Comparison of ENCODE assay signal across 22 cellular contexts in genomic region chr6:133359256-133359655, GRCh38.
A peak's percentile ranks its signal among the peaks of the same experiment; 100 is the strongest.
DNase-seq lines count a peak whose midpoint lies in the region; ATAC-seq, FAIRE-seq and TF ChIP-seq lines count a peak whose summit lies in the region.
"Had no signal": no experiment of that assay in that cellular context is flagged by ENCODE, and none has a peak within 500 bp of the region (broad histone marks: within the 10 kb centered on the region; RNA-seq: fewer than 3 reads in every experiment).

No MANE protein-coding gene starts in this region.

- H3K4me1 ChIP-seq in right atrium auricular region = no peaks in the 10 kb centered on the region
- peaks cover 2% of the 10 kb centered on the region for H3K4me1 ChIP-seq in right cardiac atrium (ENCODE audit: control insufficient read depth, insufficient read depth, low read length)
- H3K4me1 ChIP-seq in astrocyte (ENCODE audit: insufficient read depth, low read length) = no peaks in the 10 kb centered on the region
- peaks cover 11 to 24% (median 20%) of the 10 kb centered on the region in 3 donors for H3K4me1 ChIP-seq in skeletal muscle tissue (ENCODE audit: control insufficient read depth in 3 of 3, insufficient read depth in 3 of 3, low read length in 3 of 3)

- no peaks in the 10 kb centered on the region for H3K79me2 ChIP-seq in astrocyte (ENCODE audit: insufficient read depth, low read length)

- no peaks in the 10 kb centered on the region for H4K20me1 ChIP-seq in astrocyte (ENCODE audit: insufficient read depth, low read length)
- H4K20me1 ChIP-seq: BLaER1 treated with 17β-estradiol and CSF1 and Interleukin-3, amounts not matched to agents 10 nM and 100 nM had no signal

- no peaks in the 10 kb centered on the region for H3K27me3 ChIP-seq in right atrium auricular region
- H3K27me3 ChIP-seq in right cardiac atrium (ENCODE audit: control insufficient read depth, insufficient read depth) = no peaks in the 10 kb centered on the region
- H3K27me3 ChIP-seq in astrocyte (ENCODE audit: insufficient read depth, low read length) = no peaks in the 10 kb centered on the region
- no peaks in the 10 kb centered on the region for H3K27me3 ChIP-seq in skeletal muscle tissue (ENCODE audit: control insufficient read depth in 3 of 3, insufficient read depth in 3 of 3, low read length in 3 of 3)
- H3K27me3 ChIP-seq: BLaER1 treated with 17β-estradiol and CSF1 and Interleukin-3, amounts not matched to agents 10 nM and 100 nM had no signal

- no peak for ATAC-seq in right cardiac atrium
- ATAC-seq in GM21717 (IDR thresholded peaks at IDR 0.05; ENCODE audit: unreplicated experiment) = no peak
- no peak for ATAC-seq in activated naive CD8-positive, alpha-beta T cell treated with anti-CD3 and anti-CD28 coated beads, Interleukin-2, amount 50 U/mL, for 24 hours
- ATAC-seq: GM12878, HepG2, SK-N-SH treated with all-trans-retinoic acid at 6 μM for 48 hours had no signal

- H2AFZ ChIP-seq in astrocyte (ENCODE audit: low read depth, low read length) = no peak overlapping the region

- intact Hi-C loops in right cardiac atrium (cut with DNase I) = no loop called here

- H3K9me3 ChIP-seq in right atrium auricular region (no peaks in the 10 kb centered on the region), right cardiac atrium (ENCODE audit: control insufficient read depth, low read length) (no peaks in the 10 kb centered on the region), astrocyte (ENCODE audit: insufficient read depth, low read depth, low read length) (no peaks in the 10 kb centered on the region), skeletal muscle tissue (ENCODE audit: control insufficient read depth in 3 of 3, low read length in 3 of 3) (no peaks in the 10 kb centered on the region)

- DNase-seq in right atrium auricular region (ENCODE audit: low spot score) (no peak), right cardiac atrium (no peak), astrocyte (ENCODE audit: low read depth) (peak; percentile 25), mesothelial cell of epicardium (ENCODE audit: low spot score in 2 of 2, unreplicated experiment in 2 of 2) (no peak), UCSD-AML1 (lab: John Stamatoyannopoulos, UW; ENCODE audit: unreplicated experiment) (no peak)
- no peak for DNase-seq in activated naive CD8-positive, alpha-beta T cell treated with anti-CD3 and anti-CD28 coated beads, Interleukin-2, amount 50 U/mL, for 24 hours
- DNase-seq: CD8-positive, alpha-beta memory T cell; EL; GOT3; KG1; MV-4-11; NCI-H187 treated with DMSO at 0.1 percent for 48 hours; NCI-H446 treated with DMSO at 0.1 percent for 48 hours; NCI-H69; SIG-M5 had no signal

- H3K4me2 ChIP-seq in astrocyte (ENCODE audit: low read length) = no peak overlapping the region
- H3K4me2 ChIP-seq: BLaER1 treated with 17β-estradiol and CSF1 and Interleukin-3, amounts not matched to agents 10 nM and 100 nM had no signal

- H3K4me3 Mint-ChIP-seq in astrocyte (ENCODE audit: unreplicated experiment) = no peak overlapping the region
- no peak overlapping the region for H3K4me3 Mint-ChIP-seq in mesothelial cell of epicardium
- H3K4me3 Mint-ChIP-seq in activated naive CD8-positive, alpha-beta T cell treated with anti-CD3 and anti-CD28 coated beads, Interleukin-2, amount 50 U/mL, for 24 hours = no peak overlapping the region
- H3K4me3 Mint-ChIP-seq: CD8-positive, alpha-beta memory T cell had no signal

- H3K27ac Mint-ChIP-seq in astrocyte (ENCODE audit: unreplicated experiment) = no peak overlapping the region
- peak overlapping the region; percentile 87 for H3K27ac Mint-ChIP-seq in mesothelial cell of epicardium
- H3K27ac Mint-ChIP-seq in activated naive CD8-positive, alpha-beta T cell treated with anti-CD3 and anti-CD28 coated beads, Interleukin-2, amount 50 U/mL, for 24 hours = no peak overlapping the region
- H3K27ac Mint-ChIP-seq: CD8-positive, alpha-beta memory T cell had no signal

- 60% methylated on average over 1 of the region's 1 CpG for WGBS in right cardiac atrium

- H3K36me3 Mint-ChIP-seq in astrocyte (ENCODE audit: low read depth, unreplicated experiment) = no peaks in the 10 kb centered on the region
- H3K36me3 Mint-ChIP-seq in mesothelial cell of epicardium = peaks cover 1% of the 10 kb centered on the region
- H3K36me3 Mint-ChIP-seq in activated naive CD8-positive, alpha-beta T cell treated with anti-CD3 and anti-CD28 coated beads, Interleukin-2, amount 50 U/mL, for 24 hours (ENCODE audit: low read depth) = no peaks in the 10 kb centered on the region
- H3K36me3 Mint-ChIP-seq: CD8-positive, alpha-beta memory T cell had no signal

- no peak for FAIRE-seq in astrocyte (lab: Jason Lieb, UNC)
- FAIRE-seq: GM12878, GM19239, HepG2 had no signal

- H3K27me3 Mint-ChIP-seq in astrocyte (ENCODE audit: low read depth, unreplicated experiment) (peaks cover 4% of the 10 kb centered on the region), mesothelial cell of epicardium (ENCODE audit: low read depth) (no peaks in the 10 kb centered on the region)
- H3K27me3 Mint-ChIP-seq in activated naive CD8-positive, alpha-beta T cell treated with anti-CD3 and anti-CD28 coated beads, Interleukin-2, amount 50 U/mL, for 24 hours = peaks cover 3% of the 10 kb centered on the region
- H3K27me3 Mint-ChIP-seq: CD8-positive, alpha-beta memory T cell had no signal

- H3K9me3 Mint-ChIP-seq in astrocyte (ENCODE audit: unreplicated experiment) (no peaks in the 10 kb centered on the region), mesothelial cell of epicardium (no peaks in the 10 kb centered on the region)
- no peaks in the 10 kb centered on the region for H3K9me3 Mint-ChIP-seq in activated naive CD8-positive, alpha-beta T cell treated with anti-CD3 and anti-CD28 coated beads, Interleukin-2, amount 50 U/mL, for 24 hours
- H3K9me3 Mint-ChIP-seq: CD8-positive, alpha-beta memory T cell had no signal

- H3K36me3 ChIP-seq in right atrium auricular region (no peaks in the 10 kb centered on the region), astrocyte (ENCODE audit: insufficient read depth, low read length) (no peaks in the 10 kb centered on the region), skeletal muscle tissue (ENCODE audit: control insufficient read depth in 3 of 3, insufficient read depth in 3 of 3, low read length in 3 of 3) (no peaks in the 10 kb centered on the region)

- H3K4me1 Mint-ChIP-seq in astrocyte (ENCODE audit: low read depth, unreplicated experiment) (peaks cover 11% of the 10 kb centered on the region), mesothelial cell of epicardium (peaks cover 20% of the 10 kb centered on the region)
- no peaks in the 10 kb centered on the region for H3K4me1 Mint-ChIP-seq in activated naive CD8-positive, alpha-beta T cell treated with anti-CD3 and anti-CD28 coated beads, Interleukin-2, amount 50 U/mL, for 24 hours
- H3K4me1 Mint-ChIP-seq: CD8-positive, alpha-beta memory T cell had no signal

- H3K9ac ChIP-seq in astrocyte (ENCODE audit: low read length) = no peak overlapping the region
- H3K9ac ChIP-seq in skeletal muscle tissue (ENCODE audit: low read depth in 1 of 3, low read length in 3 of 3) = no peak overlapping the region
- H3K9ac ChIP-seq: BLaER1 treated with 17β-estradiol and CSF1 and Interleukin-3, amounts not matched to agents 10 nM and 100 nM had no signal

- TF ChIP-seq CTCF in right atrium auricular region (IDR thresholded peaks at IDR 0.05) (no peak), astrocyte (IDR thresholded peaks at IDR 0.05; ENCODE audit: insufficient read depth, low read depth, low read length) (no peak), mesothelial cell of epicardium (IDR thresholded peaks at IDR 0.05; ENCODE audit: unreplicated experiment) (no peak)

- H3K4me3 ChIP-seq in right atrium auricular region = no peak overlapping the region
- no peak overlapping the region for H3K4me3 ChIP-seq in right cardiac atrium (ENCODE audit: low read length)
- no peak overlapping the region for H3K4me3 ChIP-seq in astrocyte (ENCODE audit: insufficient read depth, low read depth, low read length)
- peak overlapping the region in 1 of 3 donors; percentile 27 for H3K4me3 ChIP-seq in skeletal muscle tissue (ENCODE audit: low read length in 3 of 3)
- H3K4me3 ChIP-seq: BLaER1 treated with 17β-estradiol and CSF1 and Interleukin-3, amounts not matched to agents 10 nM and 100 nM; GM12878 had no signal

- H3K27ac ChIP-seq in right atrium auricular region = peak overlapping the region; percentile 16 to 60
- no peak overlapping the region for H3K27ac ChIP-seq in right cardiac atrium (ENCODE audit: low read length)
- H3K27ac ChIP-seq in astrocyte (ENCODE audit: low read depth, low read length) = no peak overlapping the region
- H3K27ac ChIP-seq in skeletal muscle tissue (ENCODE audit: low read depth, low read length) = peak overlapping the region; percentile 54
- H3K27ac ChIP-seq: BLaER1 treated with 17β-estradiol and CSF1 and Interleukin-3, amounts not matched to agents 10 nM and 100 nM had no signal

Comparison
In these comparisons a context has a peak if more than half of its experiments do, and no peak if none do; other contexts are left out.
1. H3K27ac ChIP-seq: peak in right atrium auricular region (2 of 2) and skeletal muscle tissue (single experiment); none in right cardiac atrium (single experiment) and astrocyte (single experiment).